Comparison of ENCODE assay signal across 9 cellular contexts in the genomic region with DNA sequence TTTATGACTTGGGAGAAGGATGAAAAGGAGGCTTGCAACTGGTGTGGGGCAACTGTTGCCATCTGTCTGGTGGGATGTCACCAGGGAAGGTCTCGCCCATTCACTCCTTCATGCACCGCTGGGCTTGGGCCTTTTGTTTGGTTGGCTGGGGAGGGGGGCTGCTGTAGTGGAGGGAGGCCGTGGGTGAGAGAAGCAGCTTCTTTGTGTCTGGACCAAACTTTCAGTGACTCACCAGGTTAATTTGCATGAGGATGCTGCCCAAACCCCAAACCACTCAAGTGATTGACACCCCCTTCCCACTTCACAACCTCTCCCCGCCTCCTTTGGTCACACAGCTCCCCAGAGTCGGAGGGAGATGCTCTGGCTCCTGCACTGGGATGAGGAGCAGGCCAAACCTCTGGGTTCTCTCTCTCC. TPM values are rescaled to one million over a fixed set of nuclear protein-coding genes. Genes with fewer than 3 reads are reported as not detected.
DNase-seq lines count a peak whose midpoint lies in the region; ATAC-seq, FAIRE-seq and TF ChIP-seq lines count a peak whose summit lies in the region.
"Had no signal": no experiment of that assay in that cellular context is flagged by ENCODE, and none has a peak within 500 bp of the region (broad histone marks: within the 10 kb centered on the region; RNA-seq: fewer than 3 reads in every experiment).

No MANE protein-coding gene starts in this region.

- H3K27ac Mint-ChIP-seq in WTC11: no peak overlapping the region

- TF ChIP-seq EP300 in upper lobe of left lung (IDR thresholded peaks at IDR 0.05): no peak

- peaks cover 0 to 5% (median under 1%) of the 10 kb centered on the region in 4 donors for H3K4me1 ChIP-seq in right lobe of liver
- peaks cover 77 to 81% (median 78%) of the 10 kb centered on the region in 4 donors for H3K4me1 ChIP-seq in upper lobe of left lung

- ATAC-seq in HG02759 (IDR thresholded peaks at IDR 0.05; ENCODE audit: unreplicated experiment): peak; percentile 32
- ATAC-seq in right lobe of liver: no peak
- ATAC-seq in upper lobe of left lung (ENCODE audit: low FRiP score in 2 of 2): no peak
- ATAC-seq in WTC11: no peak

- WGBS in right lobe of liver (ENCODE audit: insufficient coverage, low coverage, low lambda C conversion rate, missing lambda C conversion rate): 20% methylated on average over 1 of the region's 5 CpGs
- WGBS in upper lobe of left lung, 2 donors: 40 to 56% methylated on average over 5 of the region's 5 CpGs

- H3K4me1 Mint-ChIP-seq in WTC11: peaks cover 62% of the 10 kb centered on the region

- H3K27ac ChIP-seq in right lobe of liver: peak overlapping the region in 2 of 3 donors; percentile 35 to 37
- H3K27ac ChIP-seq in upper lobe of left lung: peak overlapping the region; percentile 94 to 97 (median 96)

- no peak for TF ChIP-seq CTCF in right lobe of liver (IDR thresholded peaks at IDR 0.05)
- no peak for TF ChIP-seq CTCF in upper lobe of left lung (IDR thresholded peaks at IDR 0.05)
- TF ChIP-seq CTCF in WTC11 (IDR thresholded peaks at IDR 0.05): no peak

- intact Hi-C loops in right lobe of liver (cut with DNase I): no loop called here

- H3K9me3 ChIP-seq in right lobe of liver: no peaks in the 10 kb centered on the region
- no peaks in the 10 kb centered on the region for H3K9me3 ChIP-seq in upper lobe of left lung

- POLR2A ChIA-PET in WTC11 (lab: Charles Lee): interaction anchor here (0.9 to 3.6 kb wide), 4 partner anchors 18 to 52 kb away, joined by 3 to 37 read pairs (median 5); partner anchors contain the start of gene BTG2

- H3K4me3 Mint-ChIP-seq in WTC11: no peak overlapping the region

- FAIRE-seq in GM18507 (lab: Jason Lieb, UNC): peak; percentile 95

- peaks cover 77% of the 10 kb centered on the region for H3K27me3 Mint-ChIP-seq in WTC11 (ENCODE audit: low read depth)

- CTCF ChIA-PET in WTC11 (lab: Charles Lee): interaction anchor here (0.5 to 5.6 kb wide), 9 partner anchors 8 to 240 kb away, joined by 3 to 99 read pairs (median 6); no protein-coding TSS in a partner anchor

- H3K4me3 ChIP-seq in right lobe of liver: no peak overlapping the region
- H3K4me3 ChIP-seq in upper lobe of left lung: no peak overlapping the region

- no peaks in the 10 kb centered on the region for H3K36me3 Mint-ChIP-seq in WTC11

- no peaks in the 10 kb centered on the region for H3K36me3 ChIP-seq in right lobe of liver
- no peaks in the 10 kb centered on the region for H3K36me3 ChIP-seq in upper lobe of left lung

- TF ChIP-seq POLR2A in right lobe of liver (IDR thresholded peaks at IDR 0.05) (no peak), upper lobe of left lung (IDR thresholded peaks at IDR 0.05) (peak in 1 of 4 donors; percentile 38)

- H3K9me3 Mint-ChIP-seq in WTC11: no peaks in the 10 kb centered on the region

- H3K27me3 ChIP-seq in right lobe of liver (no peaks in the 10 kb centered on the region), upper lobe of left lung (no peaks in the 10 kb centered on the region)

- peak; percentile 65 for DNase-seq in GM18507 (ENCODE audit: extremely low spot score, insufficient read length, low read depth)
- peak; percentile 76 for DNase-seq in NCI-H510A (lab: John Stamatoyannopoulos, UW)
- peak; percentile 39 for DNase-seq in activated T-helper 9 cell treated with anti-CD3 and anti-CD28 coated beads, Interleukin-2, amount 50 U/mL, for 16 hours (ENCODE audit: low read depth)
- no peak for DNase-seq in right lobe of liver
- peak in 1 of 2 donors; percentile 45 for DNase-seq in upper lobe of left lung
- no peak for DNase-seq in WTC11 (ENCODE audit: low spot score)
- DNase-seq in putamen (ENCODE audit: low spot score): no peak

TF ChIP-seq in WTC11, 78 proteins besides CTCF, POLR2A, EP300 and RAD21 (continues in another document):
- no peak for TF ChIP-seq ZMAT4 (CRISPR knock-in tag; IDR thresholded peaks at IDR 0.05)
- no peak for TF ChIP-seq ETV6 (CRISPR knock-in tag; IDR thresholded peaks at IDR 0.05)
- TF ChIP-seq, protein P1, sequence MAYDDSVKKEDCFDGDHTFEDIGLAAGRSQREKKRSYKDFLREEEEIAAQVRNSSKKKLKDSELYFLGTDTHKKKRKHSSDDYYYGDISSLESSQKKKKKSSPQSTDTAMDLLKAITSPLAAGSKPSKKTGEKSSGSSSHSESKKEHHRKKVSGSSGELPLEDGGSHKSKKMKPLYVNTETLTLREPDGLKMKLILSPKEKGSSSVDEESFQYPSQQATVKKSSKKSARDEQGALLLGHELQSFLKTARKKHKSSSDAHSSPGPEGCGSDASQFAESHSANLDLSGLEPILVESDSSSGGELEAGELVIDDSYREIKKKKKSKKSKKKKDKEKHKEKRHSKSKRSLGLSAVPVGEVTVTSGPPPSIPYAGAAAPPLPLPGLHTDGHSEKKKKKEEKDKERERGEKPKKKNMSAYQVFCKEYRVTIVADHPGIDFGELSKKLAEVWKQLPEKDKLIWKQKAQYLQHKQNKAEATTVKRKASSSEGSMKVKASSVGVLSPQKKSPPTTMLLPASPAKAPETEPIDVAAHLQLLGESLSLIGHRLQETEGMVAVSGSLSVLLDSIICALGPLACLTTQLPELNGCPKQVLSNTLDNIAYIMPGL (CRISPR knock-in tag; IDR thresholded peaks at IDR 0.05): no peak
- TF ChIP-seq, protein P2, sequence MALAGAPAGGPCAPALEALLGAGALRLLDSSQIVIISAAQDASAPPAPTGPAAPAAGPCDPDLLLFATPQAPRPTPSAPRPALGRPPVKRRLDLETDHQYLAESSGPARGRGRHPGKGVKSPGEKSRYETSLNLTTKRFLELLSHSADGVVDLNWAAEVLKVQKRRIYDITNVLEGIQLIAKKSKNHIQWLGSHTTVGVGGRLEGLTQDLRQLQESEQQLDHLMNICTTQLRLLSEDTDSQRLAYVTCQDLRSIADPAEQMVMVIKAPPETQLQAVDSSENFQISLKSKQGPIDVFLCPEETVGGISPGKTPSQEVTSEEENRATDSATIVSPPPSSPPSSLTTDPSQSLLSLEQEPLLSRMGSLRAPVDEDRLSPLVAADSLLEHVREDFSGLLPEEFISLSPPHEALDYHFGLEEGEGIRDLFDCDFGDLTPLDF (CRISPR knock-in tag; IDR thresholded peaks at IDR 0.05): no peak
- TF ChIP-seq, protein P3, sequence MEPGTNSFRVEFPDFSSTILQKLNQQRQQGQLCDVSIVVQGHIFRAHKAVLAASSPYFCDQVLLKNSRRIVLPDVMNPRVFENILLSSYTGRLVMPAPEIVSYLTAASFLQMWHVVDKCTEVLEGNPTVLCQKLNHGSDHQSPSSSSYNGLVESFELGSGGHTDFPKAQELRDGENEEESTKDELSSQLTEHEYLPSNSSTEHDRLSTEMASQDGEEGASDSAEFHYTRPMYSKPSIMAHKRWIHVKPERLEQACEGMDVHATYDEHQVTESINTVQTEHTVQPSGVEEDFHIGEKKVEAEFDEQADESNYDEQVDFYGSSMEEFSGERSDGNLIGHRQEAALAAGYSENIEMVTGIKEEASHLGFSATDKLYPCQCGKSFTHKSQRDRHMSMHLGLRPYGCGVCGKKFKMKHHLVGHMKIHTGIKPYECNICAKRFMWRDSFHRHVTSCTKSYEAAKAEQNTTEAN (CRISPR knock-in tag; IDR thresholded peaks at IDR 0.05): no peak
- TF ChIP-seq ZNF263 (CRISPR knock-in tag; IDR thresholded peaks at IDR 0.05; ENCODE audit: low read depth): no peak
- TF ChIP-seq FOXK1 (CRISPR knock-in tag; IDR thresholded peaks at IDR 0.05): no peak
- TF ChIP-seq, protein P4, sequence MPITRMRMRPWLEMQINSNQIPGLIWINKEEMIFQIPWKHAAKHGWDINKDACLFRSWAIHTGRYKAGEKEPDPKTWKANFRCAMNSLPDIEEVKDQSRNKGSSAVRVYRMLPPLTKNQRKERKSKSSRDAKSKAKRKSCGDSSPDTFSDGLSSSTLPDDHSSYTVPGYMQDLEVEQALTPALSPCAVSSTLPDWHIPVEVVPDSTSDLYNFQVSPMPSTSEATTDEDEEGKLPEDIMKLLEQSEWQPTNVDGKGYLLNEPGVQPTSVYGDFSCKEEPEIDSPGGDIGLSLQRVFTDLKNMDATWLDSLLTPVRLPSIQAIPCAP (CRISPR knock-in tag; IDR thresholded peaks at IDR 0.05): no peak
- TF ChIP-seq OVOL2 (CRISPR knock-in tag; IDR thresholded peaks at IDR 0.05; ENCODE audit: borderline replicate concordance): no peak
- no peak for TF ChIP-seq ATF3 (CRISPR knock-in tag; conservative IDR thresholded peaks at IDR 0.05)
- no peak for TF ChIP-seq ZNF281 (CRISPR knock-in tag; IDR thresholded peaks at IDR 0.05)

RNA-seq across cellular contexts. Expression of gene BTG2, which starts 19.7 kb away (rescaled TPM):
- 10 to 100 TPM in 1 of 6 experiments, 1 to 10 TPM in 5; 2.0 to 11.2 (median 5.4) TPM for total RNA-seq in right lobe of liver
- total RNA-seq in upper lobe of left lung: 100 to 1,000 TPM in 3 of 6 donors, 10 to 100 TPM in 3; 59.1 to 178 (median 104) TPM
- total RNA-seq in WTC11 (2021): 13.5 to 19.4 TPM (median 15.4 TPM) in 3 replicates

RNA-seq across cellular contexts. Expression of gene FMOD, which starts 25.9 kb away (rescaled TPM):
- total RNA-seq in right lobe of liver: 1 to 10 TPM; 2.7 to 9.0 (median 3.8) TPM
- 10 to 100 TPM; 12.5 to 46.7 (median 25.4) TPM for total RNA-seq in upper lobe of left lung
- 0.05 to 0.79 TPM (median 0.14 TPM) in 3 replicates for total RNA-seq in WTC11 (2021)
- total RNA-seq: RPMI7951 had no signal

Comparison
In these comparisons a context has a peak if more than half of its experiments do, and no peak if none do; other contexts are left out.
1. DNase-seq: peak in GM18507 (single experiment), NCI-H510A (single experiment) and activated T-helper 9 cell treated with anti-CD3 and anti-CD28 coated beads, Interleukin-2, amount 50 U/mL, for 16 hours (single experiment); none in right lobe of liver (0 of 3), WTC11 (single experiment) and putamen (single experiment).